ENCODE assay signal across 32 cellular contexts in genomic region chr5:6395102-6395445, GRCh38. TPM values are rescaled to one million over a fixed set of nuclear protein-coding genes. Genes with fewer than 3 reads are reported as not detected.
"Had no signal": no experiment of that assay in that cellular context is flagged by ENCODE, and none has a peak within 500 bp of the region (broad histone marks: within the 10 kb centered on the region; RNA-seq: fewer than 3 reads in every experiment).

No MANE protein-coding gene starts in this region.

- H3K4me3 ChIP-seq: heart right ventricle, hepatocyte, left lung, lower lobe of right lung, neural progenitor cell, ovary, skin epidermis, suprapubic skin, thoracic aorta, tibial artery, uterus had no signal

- H3K9me3 Mint-ChIP-seq: natural killer cell; neural progenitor cell; stimulated activated naive CD8-positive, alpha-beta T cell treated with anti-CD3 and anti-CD28 coated beads, Interleukin-15, Interleukin-2, amounts not matched to agents 100 ng/mL and 50 ng/mL, for 24 hours had no signal

- H3K27me3 ChIP-seq: hepatocyte, neural progenitor cell, ovary, uterus had no signal

- H3K36me3 Mint-ChIP-seq: natural killer cell, neural progenitor cell had no signal

- ATAC-seq: heart right ventricle, left cardiac atrium, left lung, lower lobe of right lung, natural killer cell, right cardiac atrium, sciatic nerve had no signal

- H3K4me1 ChIP-seq: heart right ventricle, left lung, lower lobe of right lung, neural progenitor cell, suprapubic skin, tibial artery, uterus had no signal

- H3K36me3 ChIP-seq: heart right ventricle, left lung, lower lobe of right lung, neural progenitor cell, neutrophil, ovary, suprapubic skin, thoracic aorta, tibial artery, uterus had no signal

- H3K9me3 ChIP-seq: left lung, lower lobe of right lung, neutrophil, ovary, suprapubic skin, thoracic aorta, tibial artery, uterus had no signal

- DNase-seq: heart right ventricle; kidney glomerular epithelial cell; left cardiac atrium; left lung; lower lobe of right lung; mammary epithelial cell; mesenchymal stem cell; naive B cell; natural killer cell; nephron progenitor cell; occipital lobe; ovary; right cardiac atrium; stimulated activated CD4-positive, alpha-beta T cell treated with anti-CD3 and anti-CD28 coated beads, Interleukin-12 subunit alpha, Interleukin-12 subunit beta, amount 100 ng/mL, for 4 hours; stimulated activated CD4-positive, alpha-beta T cell treated with anti-CD3 and anti-CD28 coated beads, Interleukin-15, amount 100 ng/mL, for 24 hours; stimulated activated CD4-positive, alpha-beta T cell treated with anti-CD3 and anti-CD28 coated beads, Interleukin-2, amount 100 ng/mL, for 24 hours; stimulated activated CD4-positive, alpha-beta T cell treated with anti-CD3 and anti-CD28 coated beads, Interleukin-4, amount 100 ng/mL, for 1 hour; stimulated activated naive CD4-positive, alpha-beta T cell; tibial artery; trophoblast cell; uterus had no signal

- H3K27ac Mint-ChIP-seq: naive B cell; natural killer cell; nephron progenitor cell; neural progenitor cell; progenitor cell of endocrine pancreas; stimulated activated naive CD8-positive, alpha-beta T cell treated with anti-CD3 and anti-CD28 coated beads, Interleukin-15, Interleukin-2, amounts not matched to agents 100 ng/mL and 50 ng/mL, for 24 hours had no signal

- H3K4me3 Mint-ChIP-seq: natural killer cell; nephron progenitor cell; neural progenitor cell; stimulated activated naive CD8-positive, alpha-beta T cell treated with anti-CD3 and anti-CD28 coated beads, Interleukin-15, Interleukin-2, amounts not matched to agents 100 ng/mL and 50 ng/mL, for 24 hours had no signal

- H3K27ac ChIP-seq: heart right ventricle, hepatocyte, left lung, lower lobe of right lung, neural progenitor cell, neutrophil, ovary, skin epidermis, suprapubic skin, thoracic aorta, tibial artery, uterus had no signal

- H3K4me1 Mint-ChIP-seq: natural killer cell, neural progenitor cell had no signal

RNA-seq across cellular contexts. Expression of gene UBE2QL1, which starts 53.6 kb away (rescaled TPM):
- total RNA-seq: lower lobe of right lung, mononuclear cell, natural killer cell, renal cortical epithelial cell had no signal
